1 cellular context compared by ENCODE assay signal in genomic region chr5:98108497-98108896, GRCh38.
TF ChIP-seq lines count a peak whose summit lies in the region.

No MANE protein-coding gene starts in this region.

TF ChIP-seq in WTC11, 78 proteins besides CTCF, POLR2A, EP300 and RAD21 (continued from another document):
- no peak for TF ChIP-seq AR (CRISPR knock-in tag; IDR thresholded peaks at IDR 0.05)
- no peak for TF ChIP-seq PREB (CRISPR knock-in tag; IDR thresholded peaks at IDR 0.05; ENCODE audit: borderline replicate concordance)
